ENCODE assay signal across 11 cellular contexts in the genomic region with DNA sequence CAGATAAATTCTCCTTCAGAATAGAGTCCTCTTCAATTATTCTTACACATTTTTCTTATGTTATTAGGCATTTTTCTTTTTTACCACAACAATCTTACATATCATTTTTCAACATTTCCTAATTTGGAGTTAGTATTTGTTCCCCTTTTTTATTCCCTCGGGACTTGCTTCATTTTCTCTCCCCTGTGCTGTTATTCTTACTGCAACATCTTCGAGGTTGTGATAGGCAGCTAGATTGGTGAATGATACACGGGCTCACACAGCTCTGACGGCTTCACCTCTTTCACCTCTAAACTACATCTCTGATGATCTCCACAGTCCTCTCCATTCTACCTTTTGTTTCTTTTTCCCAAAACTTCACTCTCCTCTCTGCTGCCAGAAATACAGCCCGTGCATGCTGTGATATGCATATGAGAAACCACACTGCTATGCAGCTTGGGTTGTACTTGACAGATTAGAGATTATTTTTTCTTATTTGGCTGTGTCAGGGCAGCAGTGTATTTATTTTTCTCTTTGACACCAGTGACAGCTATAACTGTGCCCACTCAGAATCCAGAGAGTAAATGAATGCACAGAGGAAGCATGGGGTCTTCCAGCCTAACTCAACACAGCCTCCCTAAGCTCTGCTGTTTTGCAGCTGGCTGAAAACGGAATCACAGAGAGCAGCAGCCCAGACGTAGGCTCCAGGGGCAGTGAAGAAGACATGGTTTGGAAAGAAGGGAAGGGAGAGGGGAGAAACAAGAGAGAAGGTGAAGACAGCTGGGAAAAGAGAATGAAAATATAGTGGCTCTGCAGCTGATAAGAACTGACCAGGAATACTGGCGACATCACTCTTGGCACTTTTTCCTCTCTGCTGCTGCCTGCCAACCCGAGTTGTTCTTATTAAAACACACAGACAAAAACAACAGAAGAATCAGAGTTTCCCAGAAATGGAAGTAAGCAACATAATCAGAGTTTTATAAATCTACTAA.
DNase-seq lines count a peak whose midpoint lies in the region; ATAC-seq and TF ChIP-seq lines count a peak whose summit lies in the region.
"Had no signal": no experiment of that assay in that cellular context is flagged by ENCODE, and none has a peak within 500 bp of the region (broad histone marks: within the 10 kb centered on the region; RNA-seq: fewer than 3 reads in every experiment).

No MANE protein-coding gene starts in this region.

- no peaks in the 10 kb centered on the region for H3K9me3 ChIP-seq in neural progenitor cell (ENCODE audit: low read depth)
- H3K9me3 ChIP-seq in effector memory CD4-positive, alpha-beta T cell (ENCODE audit: control insufficient read depth, low read length), result no peaks in the 10 kb centered on the region
- H3K9me3 ChIP-seq: lower lobe of right lung had no signal

- no peaks in the 10 kb centered on the region for H3K79me2 ChIP-seq in neural progenitor cell (ENCODE audit: low read depth)

- H2AFZ ChIP-seq in neural progenitor cell (replicated peaks), result peak overlapping the region; percentile 88

- TF ChIP-seq CTCF in neural progenitor cell (IDR thresholded peaks at IDR 0.05), result no peak

- no peaks in the 10 kb centered on the region for H3K36me3 Mint-ChIP-seq in neural progenitor cell

- H3K4me1 ChIP-seq in neural progenitor cell, result no peaks in the 10 kb centered on the region
- H3K4me1 ChIP-seq in effector memory CD4-positive, alpha-beta T cell (ENCODE audit: control insufficient read depth, insufficient read depth, low read length, poor library complexity, severe bottlenecking), result no peaks in the 10 kb centered on the region

- H3K27me3 Mint-ChIP-seq in neural progenitor cell (ENCODE audit: insufficient read depth, low read depth), result peaks cover 2% of the 10 kb centered on the region

- no peaks in the 10 kb centered on the region for H4K20me1 ChIP-seq in neural progenitor cell (ENCODE audit: low read depth)

- ATAC-seq in GM21576 (IDR thresholded peaks at IDR 0.05; ENCODE audit: unreplicated experiment), result no peak
- ATAC-seq: lower lobe of right lung had no signal

- H3K27ac ChIP-seq in neural progenitor cell, result no peak overlapping the region
- no peak overlapping the region for H3K27ac ChIP-seq in effector memory CD4-positive, alpha-beta T cell (ENCODE audit: insufficient read depth, low read length, poor library complexity, severe bottlenecking)
- H3K27ac ChIP-seq: C4-2B, lower lobe of right lung had no signal

- no peak overlapping the region for H3K4me3 Mint-ChIP-seq in neural progenitor cell

- no peak overlapping the region for H3K27ac Mint-ChIP-seq in neural progenitor cell

- H3K36me3 ChIP-seq in neural progenitor cell, result no peaks in the 10 kb centered on the region
- no peaks in the 10 kb centered on the region for H3K36me3 ChIP-seq in effector memory CD4-positive, alpha-beta T cell (ENCODE audit: control insufficient read depth, insufficient read depth, low read length)
- H3K36me3 ChIP-seq: lower lobe of right lung had no signal

- H3K9ac ChIP-seq in neural progenitor cell, result no peak overlapping the region

- no peak overlapping the region for H3K4me2 ChIP-seq in neural progenitor cell

- DNase-seq in AG08395 (ENCODE audit: low spot score) (peak; percentile 31), NCI-H226 (peak; percentile 56), fibroblast of peridontal ligament (ENCODE audit: extremely low read depth) (peak; percentile 63), neural progenitor cell (ENCODE audit: low spot score) (no peak), NCI-H2227 (lab: John Stamatoyannopoulos, UW; ENCODE audit: unreplicated experiment) (no peak)
- no peak for DNase-seq in activated CD4-positive, alpha-beta T cell treated with anti-CD3 and anti-CD28 coated beads, Interleukin-2, amount 50 U/mL, for 1 hour
- no peak for DNase-seq in effector memory CD4-positive, alpha-beta T cell
- DNase-seq: activated T-cell treated with anti-CD3 and anti-CD28 coated beads for 4 hours, lower lobe of right lung had no signal

- no peaks in the 10 kb centered on the region for H3F3A ChIP-seq in neural progenitor cell (ENCODE audit: low read depth)

- H3K4me3 ChIP-seq in neural progenitor cell, result no peak overlapping the region
- H3K4me3 ChIP-seq in effector memory CD4-positive, alpha-beta T cell (ENCODE audit: insufficient read depth, low read depth, low read length, poor library complexity, severe bottlenecking), result no peak overlapping the region
- H3K4me3 ChIP-seq: lower lobe of right lung had no signal

- no peaks in the 10 kb centered on the region for H3K9me3 Mint-ChIP-seq in neural progenitor cell

- no peaks in the 10 kb centered on the region for H3K27me3 ChIP-seq in neural progenitor cell
- no peaks in the 10 kb centered on the region for H3K27me3 ChIP-seq in effector memory CD4-positive, alpha-beta T cell (replicated peaks; ENCODE audit: control insufficient read depth, insufficient read depth, low read length, poor library complexity, severe bottlenecking)

- H3K4me1 Mint-ChIP-seq in neural progenitor cell, result peaks cover 11% of the 10 kb centered on the region

Comparison
In these comparisons a context has a peak if more than half of its experiments do, and no peak if none do; other contexts are left out.
1. DNase-seq: peak in AG08395 (single experiment), NCI-H226 (single experiment) and fibroblast of peridontal ligament (single experiment); none in neural progenitor cell (single experiment), activated CD4-positive, alpha-beta T cell treated with anti-CD3 and anti-CD28 coated beads, Interleukin-2, amount 50 U/mL, for 1 hour (single experiment), effector memory CD4-positive, alpha-beta T cell (0 of 3) and NCI-H2227 (single experiment).